ENCODE assay signal across 17 cellular contexts in genomic region chr9:112046181-112046580, GRCh38.
DNase-seq lines count a peak whose midpoint lies in the region; ATAC-seq and TF ChIP-seq lines count a peak whose summit lies in the region.
"Had no signal": no experiment of that assay in that cellular context is flagged by ENCODE, and none has a peak within 500 bp of the region (broad histone marks: within the 10 kb centered on the region; RNA-seq: fewer than 3 reads in every experiment).

No MANE protein-coding gene starts in this region.

- no peak for TF ChIP-seq CTCF in foreskin fibroblast (IDR thresholded peaks at IDR 0.05; ENCODE audit: low read depth, low read length)

- H3K27me3 ChIP-seq in ACC112 (ENCODE audit: insufficient read depth, low read length), result no peaks in the 10 kb centered on the region
- H3K27me3 ChIP-seq: spleen, suprapubic skin had no signal

- H3K4me3 ChIP-seq in ACC112 (ENCODE audit: low read depth, low read length), result peak overlapping the region; percentile 11; the same call in 1 of the 2 replicates
- H3K4me3 ChIP-seq in foreskin fibroblast (ENCODE audit: low read depth in 1 of 2, low read length in 2 of 2), result no peak overlapping the region
- H3K4me3 ChIP-seq: spleen, suprapubic skin had no signal

- peak; percentile 91 for DNase-seq in LHCN-M2 (ENCODE audit: low read depth)
- peak; percentile 69 for DNase-seq in astrocyte of the hippocampus (ENCODE audit: low read depth, low spot score)
- peak; percentile 65 to 73 for DNase-seq in foreskin fibroblast
- DNase-seq in NCI-H1417 (lab: John Stamatoyannopoulos, UW), result no peak
- no peak for DNase-seq in NCI-H526 treated with DMSO at 0.1 percent for 48 hours (lab: John Stamatoyannopoulos, UW)
- DNase-seq: activated CD8-positive, alpha-beta memory T cell treated with anti-CD3 and anti-CD28 coated beads, Interleukin-2, amount 50 U/mL, for 4 hours; NCI-H1092; NCI-H2227 treated with DMSO at 0.1 percent for 48 hours; occipital lobe; spleen; T-helper 1 cell had no signal

- ATAC-seq in GM18519 (IDR thresholded peaks at IDR 0.05; ENCODE audit: low FRiP score, unreplicated experiment) (no peak), GM18870 (IDR thresholded peaks at IDR 0.05; ENCODE audit: unreplicated experiment) (no peak)
- ATAC-seq: activated CD4-positive, CD25-positive, alpha-beta regulatory T cell treated with anti-CD3 and anti-CD28 coated beads, Interleukin-2, amount 50 U/mL, for 24 hours; HepG2 had no signal

- no peak overlapping the region for H2AFZ ChIP-seq in ACC112 (ENCODE audit: low read length, unreplicated experiment)

- peaks cover 91% of the 10 kb centered on the region for H3K4me1 ChIP-seq in ACC112 (ENCODE audit: control insufficient read depth, insufficient read depth, low read length, unreplicated experiment)

- 0 out of 2 replicates have a peak, but pooled peaks cover 10% of the 10 kb centered on the region for H3K36me3 ChIP-seq in ACC112 (ENCODE audit: insufficient read depth, low read length)
- H3K36me3 ChIP-seq: suprapubic skin had no signal

- H3K79me2 ChIP-seq in ACC112 (ENCODE audit: control insufficient read depth, insufficient read depth, low read length, unreplicated experiment), result peaks cover 3% of the 10 kb centered on the region

- peak overlapping the region; percentile 99 for H3K27ac ChIP-seq in ACC112 (ENCODE audit: low read depth, low read length)
- H3K27ac ChIP-seq: suprapubic skin had no signal

Comparison
In these comparisons a context has a peak if more than half of its experiments do, and no peak if none do; other contexts are left out.
1. DNase-seq: peak in LHCN-M2 (single experiment), astrocyte of the hippocampus (single experiment) and foreskin fibroblast (2 of 2); none in NCI-H1417 (0 of 3) and NCI-H526 treated with DMSO at 0.1 percent for 48 hours (single experiment).